In genomic region chr13:43270043-43270830, GRCh38 we compare ENCODE assay signal across 19 cellular contexts.
DNase-seq lines count a peak whose midpoint lies in the region; ATAC-seq and TF ChIP-seq lines count a peak whose summit lies in the region.
"Had no signal": no experiment of that assay in that cellular context is flagged by ENCODE, and none has a peak within 500 bp of the region (broad histone marks: within the 10 kb centered on the region; RNA-seq: fewer than 3 reads in every experiment).

No MANE protein-coding gene starts in this region.

- no peaks in the 10 kb centered on the region for H3K27me3 Mint-ChIP-seq in glutamatergic neuron (ENCODE audit: unreplicated experiment)

- H3K27ac Mint-ChIP-seq in glutamatergic neuron (ENCODE audit: unreplicated experiment) = no peak overlapping the region
- H3K27ac Mint-ChIP-seq: activated CD4-positive, alpha-beta T cell treated with anti-CD3 and anti-CD28 coated beads, Interleukin-2, amount 10 ng/mL, durations not matched to agents 7 days and 5 days had no signal

- peaks cover 32% of the 10 kb centered on the region for H3K4me1 ChIP-seq in RWPE2 (ENCODE audit: insufficient read depth, poor library complexity, severe bottlenecking)
- H3K4me1 ChIP-seq in rectal smooth muscle tissue (ENCODE audit: control insufficient read depth, insufficient read depth, low read length) = peaks cover 30% of the 10 kb centered on the region
- H3K4me1 ChIP-seq: BLaER1 had no signal

- intact Hi-C loops in left ventricle myocardium superior (cut with micrococcal nuclease) = no loop called here

- no peaks in the 10 kb centered on the region for H3K27me3 ChIP-seq in RWPE2 (ENCODE audit: insufficient read depth, poor library complexity, severe bottlenecking)
- H3K27me3 ChIP-seq in rectal smooth muscle tissue (ENCODE audit: control insufficient read depth, insufficient read depth, low read length) = no peaks in the 10 kb centered on the region
- H3K27me3 ChIP-seq: BLaER1 had no signal

- H3K9me3 ChIP-seq in RWPE2 (ENCODE audit: severe bottlenecking) = no peaks in the 10 kb centered on the region
- H3K9me3 ChIP-seq: BLaER1 had no signal

- no peak overlapping the region for H3K4me3 Mint-ChIP-seq in glutamatergic neuron (ENCODE audit: unreplicated experiment)
- H3K4me3 Mint-ChIP-seq: activated CD4-positive, alpha-beta T cell treated with anti-CD3 and anti-CD28 coated beads, Interleukin-2, amount 10 ng/mL, durations not matched to agents 7 days and 5 days had no signal

- no peak overlapping the region for H3K4me3 ChIP-seq in RWPE2 (ENCODE audit: severe bottlenecking)
- no peak overlapping the region for H3K4me3 ChIP-seq in rectal smooth muscle tissue (ENCODE audit: low read length)
- H3K4me3 ChIP-seq: BLaER1 had no signal

- ATAC-seq in RWPE2 (ENCODE audit: low read depth) (no peak), left ventricle myocardium superior (peak; percentile 53)
- ATAC-seq: left lobe of liver had no signal

- H3K9me3 Mint-ChIP-seq in glutamatergic neuron (ENCODE audit: unreplicated experiment) = peaks cover 1% of the 10 kb centered on the region
- H3K9me3 Mint-ChIP-seq: activated CD4-positive, alpha-beta T cell treated with anti-CD3 and anti-CD28 coated beads, Interleukin-2, amount 10 ng/mL, durations not matched to agents 7 days and 5 days had no signal

- no peaks in the 10 kb centered on the region for H3K36me3 Mint-ChIP-seq in glutamatergic neuron (ENCODE audit: unreplicated experiment)

- peak; percentile 28 for DNase-seq in DMS79 treated with DMSO at 0.1 percent for 48 hours (lab: John Stamatoyannopoulos, UW)
- no peak for DNase-seq in DMS79 (lab: John Stamatoyannopoulos, UW)
- DNase-seq in RWPE2 (ENCODE audit: low spot score) = no peak
- no peak for DNase-seq in left ventricle myocardium superior
- DNase-seq in cerebellar cortex (ENCODE audit: low spot score) = no peak
- no peak for DNase-seq in glutamatergic neuron
- no peak for DNase-seq in Kasumi-1 (lab: John Stamatoyannopoulos, UW)
- DNase-seq: activated CD4-positive, alpha-beta T cell treated with anti-CD3 and anti-CD28 coated beads, Interleukin-2, amount 10 ng/mL, durations not matched to agents 7 days and 5 days; activated CD8-positive, alpha-beta memory T cell treated with anti-CD3 and anti-CD28 coated beads, Interleukin-2, amount 50 U/mL, for 48 hours; activated gamma-delta T cell; amniotic stem cell; foreskin melanocyte; NCI-H1092; NCI-H526 treated with DMSO at 0.1 percent for 48 hours; SW 1271 had no signal

- H3K9ac ChIP-seq in rectal smooth muscle tissue (ENCODE audit: low read length) = no peak overlapping the region
- H3K9ac ChIP-seq: BLaER1 had no signal

- TF ChIP-seq CTCF in RWPE2 (IDR thresholded peaks at IDR 0.05; ENCODE audit: poor library complexity, severe bottlenecking) (no peak), glutamatergic neuron (IDR thresholded peaks at IDR 0.05; ENCODE audit: partially characterized antibody, unreplicated experiment) (no peak)

- H3K4me1 Mint-ChIP-seq in glutamatergic neuron (ENCODE audit: low read depth, unreplicated experiment) = peaks cover 12% of the 10 kb centered on the region
- H3K4me1 Mint-ChIP-seq: activated CD4-positive, alpha-beta T cell treated with anti-CD3 and anti-CD28 coated beads, Interleukin-2, amount 10 ng/mL, durations not matched to agents 7 days and 5 days had no signal

- H3K27ac ChIP-seq in RWPE2 (ENCODE audit: poor library complexity, severe bottlenecking) (peak overlapping the region; percentile 99), rectal smooth muscle tissue (ENCODE audit: low read depth, low read length) (peak overlapping the region; percentile 81)
- H3K27ac ChIP-seq: 22Rv1, BLaER1 had no signal

- no peaks in the 10 kb centered on the region for H3K36me3 ChIP-seq in RWPE2 (ENCODE audit: low read depth)
- no peaks in the 10 kb centered on the region for H3K36me3 ChIP-seq in rectal smooth muscle tissue (ENCODE audit: control insufficient read depth, insufficient read depth, low read length)
- H3K36me3 ChIP-seq: BLaER1 had no signal
